Comparison of ENCODE assay signal across 12 cellular contexts in genomic region chr14:23577710-23578392, GRCh38. TPM values are rescaled to one million over a fixed set of nuclear protein-coding genes. Genes with fewer than 3 reads are reported as not detected.
DNase-seq lines count a peak whose midpoint lies in the region; FAIRE-seq and TF ChIP-seq lines count a peak whose summit lies in the region.
"Had no signal": no experiment of that assay in that cellular context is flagged by ENCODE, and none has a peak within 500 bp of the region (broad histone marks: within the 10 kb centered on the region; RNA-seq: fewer than 3 reads in every experiment).

No MANE protein-coding gene starts in this region.

- no peak overlapping the region for H2BK12ac ChIP-seq in neuronal stem cell (ENCODE audit: low read length)

- peak overlapping the region; percentile 98 for H3K18ac ChIP-seq in neuronal stem cell (ENCODE audit: low read length)

- H2BK15ac ChIP-seq in neuronal stem cell (ENCODE audit: low read length): peak overlapping the region; percentile 23

- H3K4ac ChIP-seq in neuronal stem cell (ENCODE audit: low read length): peak overlapping the region; percentile 79

- H3K4me3 ChIP-seq in GM12865 (ENCODE audit: low read depth, low read length): peak overlapping the region; percentile 50
- peak overlapping the region; percentile 60 for H3K4me3 ChIP-seq in HUES64 (ENCODE audit: low read length)
- H3K4me3 ChIP-seq in esophagus muscularis mucosa: peak overlapping the region; percentile 35 to 50 (median 42)
- H3K4me3 ChIP-seq in neuronal stem cell (ENCODE audit: low read length in 2 of 2): peak overlapping the region; percentile 48 to 80
- H3K4me3 ChIP-seq: HAP-1 had no signal

- intact Hi-C loops in esophagus muscularis mucosa (cut with DNase I): no loop called here

- H3K9me3 ChIP-seq in HUES64 (ENCODE audit: insufficient read depth, low read depth, low read length) (no peaks in the 10 kb centered on the region), esophagus muscularis mucosa (no peaks in the 10 kb centered on the region), neuronal stem cell (replicated peaks in 1 of 2; ENCODE audit: control insufficient read depth in 2 of 2, insufficient read depth in 1 of 2, low read depth in 1 of 2, low read length in 2 of 2) (no peaks in the 10 kb centered on the region)
- H3K9me3 ChIP-seq: HAP-1 had no signal

- H4K8ac ChIP-seq in neuronal stem cell (ENCODE audit: low read depth, low read length): no peak overlapping the region

- H2AK5ac ChIP-seq in neuronal stem cell (ENCODE audit: low read depth, low read length): peak overlapping the region; percentile 87

- peaks cover 3% of the 10 kb centered on the region for H3K79me1 ChIP-seq in neuronal stem cell (ENCODE audit: low read depth, low read length)

- H2BK120ac ChIP-seq in neuronal stem cell (ENCODE audit: low read depth, low read length): no peak overlapping the region

- TF ChIP-seq CTCF in GM12865 (IDR thresholded peaks at IDR 0.05; ENCODE audit: insufficient read depth, low read depth, low read length, missing control alignments) (no peak), esophagus muscularis mucosa (IDR thresholded peaks at IDR 0.05) (no peak)

- no peak for TF ChIP-seq EP300 in esophagus muscularis mucosa (IDR thresholded peaks at IDR 0.05)

- no peaks in the 10 kb centered on the region for H3K36me3 ChIP-seq in HUES64 (ENCODE audit: insufficient read depth, low read length)
- no peaks in the 10 kb centered on the region for H3K36me3 ChIP-seq in esophagus muscularis mucosa
- H3K36me3 ChIP-seq in neuronal stem cell (replicated peaks in 1 of 2; ENCODE audit: control insufficient read depth in 2 of 2, insufficient read depth in 2 of 2, low read length in 2 of 2): peaks cover 0 to 4% of the 10 kb centered on the region in 2 donors
- H3K36me3 ChIP-seq: HAP-1 had no signal

- H2AFZ ChIP-seq in neuronal stem cell (ENCODE audit: low read length): peak overlapping the region; percentile 95

- H3K23ac ChIP-seq in neuronal stem cell (ENCODE audit: low read depth, low read length, poor library complexity): no peak overlapping the region

- H2BK5ac ChIP-seq in neuronal stem cell (ENCODE audit: low read length): peak overlapping the region; percentile 19

- no peak overlapping the region for H4K91ac ChIP-seq in neuronal stem cell (ENCODE audit: low read depth, low read length, poor library complexity)

- H3K4me2 ChIP-seq in neuronal stem cell (ENCODE audit: insufficient read depth, low read length, poor library complexity, severe bottlenecking): peak overlapping the region; percentile 88
- H3K4me2 ChIP-seq: KMS-11 had no signal

- FAIRE-seq in H54 (lab: Jason Lieb, UNC): no peak

- H3K27me3 ChIP-seq in HUES64 (ENCODE audit: insufficient read depth, low read length) (peaks cover 51% of the 10 kb centered on the region), esophagus muscularis mucosa (peaks cover 8 to 92% (median 36%) of the 10 kb centered on the region in 4 donors), neuronal stem cell (ENCODE audit: control insufficient read depth in 3 of 3, insufficient read depth in 3 of 3, low read depth in 1 of 3, low read length in 3 of 3) (peaks cover 19 to 65% (median 29%) of the 10 kb centered on the region in 3 experiments)

- no peak for TF ChIP-seq POLR2A in esophagus muscularis mucosa (IDR thresholded peaks at IDR 0.05; ENCODE audit: low read depth)
- no peak for TF ChIP-seq POLR2A in H54 (IDR thresholded peaks at IDR 0.05; ENCODE audit: low read depth, low read length)

- 2% methylated on average over 20 of the region's 24 CpGs for WGBS in HUES64
- WGBS in esophagus muscularis mucosa: 7% methylated on average over 18 of the region's 24 CpGs
- WGBS in neuronal stem cell (ENCODE audit: extremely low coverage in 2 of 2, insufficient read length in 2 of 2, insufficient replicate concordance in 1 of 2), 2 donors: no CpG with 5 or more reads among the region's 24 CpGs

- H3K9ac ChIP-seq in HUES64 (ENCODE audit: low read depth, low read length) (no peak overlapping the region), neuronal stem cell (ENCODE audit: low read depth, low read length, poor library complexity) (peak overlapping the region; percentile 50)
- H3K9ac ChIP-seq: KMS-11 had no signal

- H3K4me1 ChIP-seq in HUES64 (ENCODE audit: insufficient read depth, low read length) (peaks cover 6% of the 10 kb centered on the region; the same call in 1 of the 2 replicates), esophagus muscularis mucosa (peaks cover 7 to 35% (median 34%) of the 10 kb centered on the region in 4 donors), neuronal stem cell (ENCODE audit: control insufficient read depth in 2 of 2, insufficient read depth in 1 of 2, low read depth in 1 of 2, low read length in 2 of 2) (peaks cover 10 to 13% of the 10 kb centered on the region in 2 donors)
- H3K4me1 ChIP-seq: HAP-1 had no signal

- H3K27ac ChIP-seq in HUES64 (ENCODE audit: low read depth, low read length): no peak overlapping the region
- no peak overlapping the region for H3K27ac ChIP-seq in esophagus muscularis mucosa (replicated peaks in 1 of 4)
- no peak overlapping the region for H3K27ac ChIP-seq in neuronal stem cell (replicated peaks; ENCODE audit: low read length)
- H3K27ac ChIP-seq: epithelial cell of prostate, KMS-11 had no signal

- H3K14ac ChIP-seq in neuronal stem cell (ENCODE audit: low read length): no peak overlapping the region

- DNase-seq in GM12865 (ENCODE audit: low read depth) (no peak), esophagus muscularis mucosa (ENCODE audit: extremely low spot score) (no peak), neuronal stem cell (ENCODE audit: low spot score) (no peak), H54 (ENCODE audit: insufficient read length, low spot score) (no peak), KG1 (lab: John Stamatoyannopoulos, UW) (no peak), MV-4-11 (lab: John Stamatoyannopoulos, UW) (no peak), putamen (ENCODE audit: low spot score) (no peak)
- DNase-seq: NCI-H345 had no signal

RNA-seq across cellular contexts. Expression of gene JPH4, which starts 0.7 kb away (rescaled TPM):
- polyA plus RNA-seq in HUES64 (2013, experiment 1 of 2): 13.9 TPM
- polyA plus RNA-seq in HUES64 (2013, experiment 2 of 2): 17.3 TPM
- total RNA-seq in esophagus muscularis mucosa: 1 to 10 TPM in 3 of 4 donors, under 1 TPM in 1; 0.83 to 2.8 (median 2.0) TPM
- polyA plus RNA-seq in neuronal stem cell (2013, experiment 1 of 2): 19.9 TPM
- 21.1 TPM for polyA plus RNA-seq in neuronal stem cell (2013, experiment 2 of 2)

RNA-seq across cellular contexts. Expression of gene AP1G2, which starts 10.3 kb away (rescaled TPM):
- polyA plus RNA-seq in HUES64 (2013, experiment 1 of 2): 36.2 TPM
- polyA plus RNA-seq in HUES64 (2013, experiment 2 of 2): 41.1 TPM
- total RNA-seq in esophagus muscularis mucosa: 10 to 100 TPM; 15.9 to 30.2 (median 20.0) TPM
- polyA plus RNA-seq in neuronal stem cell (2013, experiment 1 of 2): 77.9 TPM
- 80.8 TPM for polyA plus RNA-seq in neuronal stem cell (2013, experiment 2 of 2)

RNA-seq across cellular contexts. Expression of gene THTPA, which starts 21.8 kb away (rescaled TPM):
- polyA plus RNA-seq in HUES64 (2013, experiment 1 of 2): 13.6 TPM
- polyA plus RNA-seq in HUES64 (2013, experiment 2 of 2): 17.4 TPM
- 10 to 100 TPM; 18.3 to 20.0 (median 19.7) TPM for total RNA-seq in esophagus muscularis mucosa
- 8.8 TPM for polyA plus RNA-seq in neuronal stem cell (2013, experiment 1 of 2)
- 7.5 TPM for polyA plus RNA-seq in neuronal stem cell (2013, experiment 2 of 2)

RNA-seq across cellular contexts. Expression of gene ZFHX2, which starts 26.3 kb away (rescaled TPM):
- polyA plus RNA-seq in HUES64 (2013, experiment 1 of 2): 14.5 TPM
- 15.4 TPM for polyA plus RNA-seq in HUES64 (2013, experiment 2 of 2)
- 1 to 10 TPM in 3 of 4 donors, under 1 TPM in 1; 0.50 to 1.8 (median 1.2) TPM for total RNA-seq in esophagus muscularis mucosa
- polyA plus RNA-seq in neuronal stem cell (2013, experiment 1 of 2): 3.9 TPM
- 4.4 TPM for polyA plus RNA-seq in neuronal stem cell (2013, experiment 2 of 2)

RNA-seq across cellular contexts. Expression of gene DHRS2, which starts 58.3 kb away (rescaled TPM):
- 1.7 TPM for polyA plus RNA-seq in HUES64 (2013, experiment 1 of 2)
- polyA plus RNA-seq in HUES64 (2013, experiment 2 of 2): 2.5 TPM
- total RNA-seq in esophagus muscularis mucosa: under 1 TPM in 2 of 4 donors, not detected in 2; 0.63 to 0.66 TPM
- 0.13 TPM for polyA plus RNA-seq in neuronal stem cell (2013, experiment 1 of 2)
- 0.19 TPM for polyA plus RNA-seq in neuronal stem cell (2013, experiment 2 of 2)
